Comparison of ENCODE assay signal across 14 cellular contexts in genomic region chr1:221620437-221621384, GRCh38.
DNase-seq lines count a peak whose midpoint lies in the region; ATAC-seq and TF ChIP-seq lines count a peak whose summit lies in the region.
"Had no signal": no experiment of that assay in that cellular context is flagged by ENCODE, and none has a peak within 500 bp of the region (broad histone marks: within the 10 kb centered on the region; RNA-seq: fewer than 3 reads in every experiment).

No MANE protein-coding gene starts in this region.

- H3K79me2 ChIP-seq in mesendoderm (ENCODE audit: control insufficient read depth, insufficient read depth, low read length), result no peaks in the 10 kb centered on the region

- WGBS in gastroesophageal sphincter (ENCODE audit: low coverage in 1 of 2), 2 donors, result 63 to 77% methylated on average over 5 of the region's 5 CpGs
- WGBS in mesendoderm (ENCODE audit: extremely low coverage, insufficient coverage, low lambda C conversion rate), result no CpG with 5 or more reads among the region's 5 CpGs

- no peak for TF ChIP-seq POLR2A in gastroesophageal sphincter (IDR thresholded peaks at IDR 0.05)

- TF ChIP-seq EP300 in gastroesophageal sphincter (IDR thresholded peaks at IDR 0.05), result no peak

- H3K4me1 ChIP-seq in gastroesophageal sphincter (peaks cover 0 to 12% (median 0%) of the 10 kb centered on the region in 3 donors), mesendoderm (ENCODE audit: control insufficient read depth, low read depth, low read length) (no peaks in the 10 kb centered on the region)

- H3K4me3 Mint-ChIP-seq in Calu3 (ENCODE audit: low read depth, unreplicated experiment), result no peak overlapping the region
- H3K4me3 Mint-ChIP-seq: activated CD8-positive, alpha-beta T cell treated with anti-CD3 and anti-CD28 coated beads for 36 hours; activated naive CD8-positive, alpha-beta T cell treated with anti-CD3 and anti-CD28 coated beads, Interleukin-2, amount 50 U/mL, for 24 hours; CD4-positive, alpha-beta memory T cell; naive B cell had no signal

- no peak overlapping the region for H3K23ac ChIP-seq in mesendoderm (ENCODE audit: low read length)

- H3K4me1 Mint-ChIP-seq in Calu3 (ENCODE audit: low read depth, unreplicated experiment), result no peaks in the 10 kb centered on the region
- H3K4me1 Mint-ChIP-seq: activated naive CD8-positive, alpha-beta T cell treated with anti-CD3 and anti-CD28 coated beads, Interleukin-2, amount 50 U/mL, for 24 hours; CD4-positive, alpha-beta memory T cell; naive B cell had no signal

- no peak overlapping the region for H3K4ac ChIP-seq in mesendoderm (ENCODE audit: low read depth, low read length)

- no peak overlapping the region for H2AK5ac ChIP-seq in mesendoderm (ENCODE audit: low read length)

- TF ChIP-seq CTCF in Calu3 (IDR thresholded peaks at IDR 0.05; ENCODE audit: unreplicated experiment) (no peak), gastroesophageal sphincter (IDR thresholded peaks at IDR 0.05) (no peak)

- no peaks in the 10 kb centered on the region for H3K9me3 Mint-ChIP-seq in Calu3 (ENCODE audit: low read depth, unreplicated experiment)
- H3K9me3 Mint-ChIP-seq: activated CD8-positive, alpha-beta T cell treated with anti-CD3 and anti-CD28 coated beads for 36 hours had no signal

- no peak overlapping the region for H3K18ac ChIP-seq in mesendoderm (ENCODE audit: low read length)

- H3K9me3 ChIP-seq in gastroesophageal sphincter, result no peaks in the 10 kb centered on the region

- no peaks in the 10 kb centered on the region for H3K36me3 Mint-ChIP-seq in Calu3 (ENCODE audit: insufficient read depth, unreplicated experiment)
- H3K36me3 Mint-ChIP-seq: CD4-positive, alpha-beta memory T cell; naive B cell had no signal

- H3K36me3 ChIP-seq in gastroesophageal sphincter (no peaks in the 10 kb centered on the region), mesendoderm (ENCODE audit: control insufficient read depth, insufficient read depth, low read length) (no peaks in the 10 kb centered on the region)

- H2BK120ac ChIP-seq in mesendoderm (ENCODE audit: low read depth, low read length), result no peak overlapping the region

- H3K4me3 ChIP-seq in gastroesophageal sphincter (no peak overlapping the region), mesendoderm (ENCODE audit: low read length) (no peak overlapping the region)
- H3K4me3 ChIP-seq: SK-N-MC had no signal

- no peak overlapping the region for H3K9ac ChIP-seq in mesendoderm (ENCODE audit: low read length)

- no peak overlapping the region for H4K8ac ChIP-seq in mesendoderm (ENCODE audit: low read depth, low read length)

- no peak overlapping the region for H3K4me2 ChIP-seq in mesendoderm (ENCODE audit: low read length)

- no peak overlapping the region for H3K56ac ChIP-seq in mesendoderm (ENCODE audit: low read length)

- no peaks in the 10 kb centered on the region for H3K27me3 ChIP-seq in gastroesophageal sphincter
- H3K27me3 ChIP-seq in mesendoderm (ENCODE audit: insufficient read depth, low read length, poor library complexity), result no peaks in the 10 kb centered on the region

- CTCF ChIA-PET in Calu3 (lab: Charles Lee), result no interaction called here

- no peaks in the 10 kb centered on the region for H3K27me3 Mint-ChIP-seq in Calu3 (ENCODE audit: unreplicated experiment)
- H3K27me3 Mint-ChIP-seq: CD4-positive, alpha-beta memory T cell; naive B cell had no signal

- peak; percentile 11 for DNase-seq in Calu3
- peak; percentile 45 for DNase-seq in NCI-H1092 (lab: John Stamatoyannopoulos, UW)
- DNase-seq in RPMI7951 (ENCODE audit: low read depth), result peak; percentile 77
- no peak for DNase-seq in mesendoderm
- DNase-seq in activated CD4-positive, CD25-positive, alpha-beta regulatory T cell (lab: John Stamatoyannopoulos, UW), result no peak
- DNase-seq in SIG-M5 treated with dmso at 0.1 percent for 504 hours (lab: John Stamatoyannopoulos, UW; ENCODE audit: unreplicated experiment), result no peak
- DNase-seq in SW480 (ENCODE audit: low spot score), result no peak
- DNase-seq: activated CD8-positive, alpha-beta T cell treated with anti-CD3 and anti-CD28 coated beads for 36 hours; activated naive CD8-positive, alpha-beta T cell treated with anti-CD3 and anti-CD28 coated beads, Interleukin-2, amount 50 U/mL, for 24 hours; CD4-positive, alpha-beta memory T cell; naive B cell; stimulated activated naive CD4-positive, alpha-beta T cell treated with Interleukin-2 at 50 U/mL for 16 hours had no signal

- no peak overlapping the region for H3K27ac Mint-ChIP-seq in Calu3 (ENCODE audit: unreplicated experiment)
- H3K27ac Mint-ChIP-seq: activated CD8-positive, alpha-beta T cell treated with anti-CD3 and anti-CD28 coated beads for 36 hours; activated naive CD8-positive, alpha-beta T cell treated with anti-CD3 and anti-CD28 coated beads, Interleukin-2, amount 50 U/mL, for 24 hours; CD4-positive, alpha-beta memory T cell; naive B cell had no signal

- no peak overlapping the region for H2BK15ac ChIP-seq in mesendoderm (replicated peaks; ENCODE audit: low read depth)

- H3K79me1 ChIP-seq in mesendoderm (ENCODE audit: low read length), result no peaks in the 10 kb centered on the region

- peak overlapping the region in 3 of 4 donors; percentile 12 to 29 (median 20) for H3K27ac ChIP-seq in gastroesophageal sphincter
- no peak overlapping the region for H3K27ac ChIP-seq in mesendoderm (ENCODE audit: low read depth, low read length)
- H3K27ac ChIP-seq: SK-N-MC had no signal

- no TSS peak for BruUV-seq in Calu3 (replicated peaks; lab: Mats Ljungman, UMichigan)

- no peak overlapping the region for H4K5ac ChIP-seq in mesendoderm (ENCODE audit: low read length)

- no peak overlapping the region for H2BK5ac ChIP-seq in mesendoderm (ENCODE audit: low read length)

- intact Hi-C loops in Calu3 (cut with micrococcal nuclease; ENCODE audit: unreplicated experiment), result no loop called here

- no peak for ATAC-seq in gastroesophageal sphincter
- ATAC-seq: activated CD8-positive, alpha-beta T cell treated with anti-CD3 and anti-CD28 coated beads for 36 hours; activated naive CD8-positive, alpha-beta T cell treated with anti-CD3 and anti-CD28 coated beads, Interleukin-2, amount 50 U/mL, for 24 hours had no signal

Comparison
In these comparisons a context has a peak if more than half of its experiments do, and no peak if none do; other contexts are left out.
1. DNase-seq: peak in Calu3 (single experiment), NCI-H1092 (single experiment) and RPMI7951 (single experiment); none in mesendoderm (single experiment), activated CD4-positive, CD25-positive, alpha-beta regulatory T cell (0 of 4), SIG-M5 treated with dmso at 0.1 percent for 504 hours (single experiment) and SW480 (single experiment).